In genomic region chr11:57667715-57668466, GRCh38 we compare ENCODE assay signal across 1 cellular context.
TF ChIP-seq lines count a peak whose summit lies in the region.

A gene with protein sequence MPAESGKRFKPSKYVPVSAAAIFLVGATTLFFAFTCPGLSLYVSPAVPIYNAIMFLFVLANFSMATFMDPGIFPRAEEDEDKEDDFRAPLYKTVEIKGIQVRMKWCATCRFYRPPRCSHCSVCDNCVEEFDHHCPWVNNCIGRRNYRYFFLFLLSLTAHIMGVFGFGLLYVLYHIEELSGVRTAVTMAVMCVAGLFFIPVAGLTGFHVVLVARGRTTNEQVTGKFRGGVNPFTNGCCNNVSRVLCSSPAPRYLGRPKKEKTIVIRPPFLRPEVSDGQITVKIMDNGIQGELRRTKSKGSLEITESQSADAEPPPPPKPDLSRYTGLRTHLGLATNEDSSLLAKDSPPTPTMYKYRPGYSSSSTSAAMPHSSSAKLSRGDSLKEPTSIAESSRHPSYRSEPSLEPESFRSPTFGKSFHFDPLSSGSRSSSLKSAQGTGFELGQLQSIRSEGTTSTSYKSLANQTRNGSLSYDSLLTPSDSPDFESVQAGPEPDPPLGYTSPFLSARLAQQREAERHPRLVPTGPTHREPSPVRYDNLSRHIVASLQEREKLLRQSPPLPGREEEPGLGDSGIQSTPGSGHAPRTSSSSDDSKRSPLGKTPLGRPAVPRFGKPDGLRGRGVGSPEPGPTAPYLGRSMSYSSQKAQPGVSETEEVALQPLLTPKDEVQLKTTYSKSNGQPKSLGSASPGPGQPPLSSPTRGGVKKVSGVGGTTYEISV (plus strand): TSS chr11:57668114. CDS start chr11:57673091, 4,977 bp downstream.

TF ChIP-seq in K562, 482 proteins besides CTCF, POLR2A, EP300 and RAD21 (continued from another document):
- TF ChIP-seq, protein P1, sequence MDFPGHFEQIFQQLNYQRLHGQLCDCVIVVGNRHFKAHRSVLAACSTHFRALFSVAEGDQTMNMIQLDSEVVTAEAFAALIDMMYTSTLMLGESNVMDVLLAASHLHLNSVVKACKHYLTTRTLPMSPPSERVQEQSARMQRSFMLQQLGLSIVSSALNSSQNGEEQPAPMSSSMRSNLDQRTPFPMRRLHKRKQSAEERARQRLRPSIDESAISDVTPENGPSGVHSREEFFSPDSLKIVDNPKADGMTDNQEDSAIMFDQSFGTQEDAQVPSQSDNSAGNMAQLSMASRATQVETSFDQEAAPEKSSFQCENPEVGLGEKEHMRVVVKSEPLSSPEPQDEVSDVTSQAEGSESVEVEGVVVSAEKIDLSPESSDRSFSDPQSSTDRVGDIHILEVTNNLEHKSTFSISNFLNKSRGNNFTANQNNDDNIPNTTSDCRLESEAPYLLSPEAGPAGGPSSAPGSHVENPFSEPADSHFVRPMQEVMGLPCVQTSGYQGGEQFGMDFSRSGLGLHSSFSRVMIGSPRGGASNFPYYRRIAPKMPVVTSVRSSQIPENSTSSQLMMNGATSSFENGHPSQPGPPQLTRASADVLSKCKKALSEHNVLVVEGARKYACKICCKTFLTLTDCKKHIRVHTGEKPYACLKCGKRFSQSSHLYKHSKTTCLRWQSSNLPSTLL (IDR thresholded peaks at IDR 0.05), result no peak
- TF ChIP-seq RBFOX2 (IDR thresholded peaks at IDR 0.05; ENCODE audit: low read depth, low read length) (peak; percentile 97), GTF3C2 (IDR thresholded peaks at IDR 0.05; ENCODE audit: borderline replicate concordance, extremely low read depth, insufficient read length) (no peak), FOXA1 (IDR thresholded peaks at IDR 0.05; ENCODE audit: borderline replicate concordance) (no peak), CCNT2 (IDR thresholded peaks at IDR 0.05; ENCODE audit: borderline replicate concordance, extremely low read depth, insufficient read length, low read depth, low read length) (peak; percentile 83), CBX3 (IDR thresholded peaks at IDR 0.05; ENCODE audit: borderline replicate concordance in 1 of 2, low read length in 2 of 2) (no peak), MAZ (CRISPR knock-in tag; conservative IDR thresholded peaks at IDR 0.05 in 1 of 2, IDR thresholded peaks at IDR 0.05 in 1 of 2) (peak; percentile 98 to 99), LARP7 (IDR thresholded peaks at IDR 0.05) (no peak), PHF20 (IDR thresholded peaks at IDR 0.05; ENCODE audit: partially characterized antibody) (peak; percentile 47), ZEB2 (IDR thresholded peaks at IDR 0.05) (no peak), HNRNPK (IDR thresholded peaks at IDR 0.05; ENCODE audit: low read depth, low read length, poor library complexity, severe bottlenecking) (no peak), TRIM25 (IDR thresholded peaks at IDR 0.05; ENCODE audit: borderline replicate concordance) (no peak), ZNF133 (CRISPR knock-in tag; IDR thresholded peaks at IDR 0.05) (no peak), WHSC1 (IDR thresholded peaks at IDR 0.05; ENCODE audit: low read length) (no peak), PHB2 (IDR thresholded peaks at IDR 0.05; ENCODE audit: low read depth) (no peak), RCOR1 (IDR thresholded peaks at IDR 0.05; ENCODE audit: borderline replicate concordance in 1 of 2, low read depth in 2 of 2, low read length in 2 of 2) (peak in 1 of 2 experiments; percentile 48; a peak in 1 of 4 replicates), PHF21A (IDR thresholded peaks at IDR 0.05; ENCODE audit: borderline replicate concordance, low read depth) (no peak), VEZF1 (CRISPR knock-in tag; IDR thresholded peaks at IDR 0.05) (peak; percentile 98)
- TF ChIP-seq, protein P2, sequence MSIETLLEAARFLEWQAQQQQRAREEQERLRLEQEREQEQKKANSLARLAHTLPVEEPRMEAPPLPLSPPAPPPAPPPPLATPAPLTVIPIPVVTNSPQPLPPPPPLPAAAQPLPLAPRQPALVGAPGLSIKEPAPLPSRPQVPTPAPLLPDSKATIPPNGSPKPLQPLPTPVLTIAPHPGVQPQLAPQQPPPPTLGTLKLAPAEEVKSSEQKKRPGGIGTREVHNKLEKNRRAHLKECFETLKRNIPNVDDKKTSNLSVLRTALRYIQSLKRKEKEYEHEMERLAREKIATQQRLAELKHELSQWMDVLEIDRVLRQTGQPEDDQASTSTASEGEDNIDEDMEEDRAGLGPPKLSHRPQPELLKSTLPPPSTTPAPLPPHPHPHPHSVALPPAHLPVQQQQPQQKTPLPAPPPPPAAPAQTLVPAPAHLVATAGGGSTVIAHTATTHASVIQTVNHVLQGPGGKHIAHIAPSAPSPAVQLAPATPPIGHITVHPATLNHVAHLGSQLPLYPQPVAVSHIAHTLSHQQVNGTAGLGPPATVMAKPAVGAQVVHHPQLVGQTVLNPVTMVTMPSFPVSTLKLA (conservative IDR thresholded peaks at IDR 0.05), result peak; percentile 72 to 85
